Comparison of ENCODE assay signal across 1 cellular context in the genomic region with DNA sequence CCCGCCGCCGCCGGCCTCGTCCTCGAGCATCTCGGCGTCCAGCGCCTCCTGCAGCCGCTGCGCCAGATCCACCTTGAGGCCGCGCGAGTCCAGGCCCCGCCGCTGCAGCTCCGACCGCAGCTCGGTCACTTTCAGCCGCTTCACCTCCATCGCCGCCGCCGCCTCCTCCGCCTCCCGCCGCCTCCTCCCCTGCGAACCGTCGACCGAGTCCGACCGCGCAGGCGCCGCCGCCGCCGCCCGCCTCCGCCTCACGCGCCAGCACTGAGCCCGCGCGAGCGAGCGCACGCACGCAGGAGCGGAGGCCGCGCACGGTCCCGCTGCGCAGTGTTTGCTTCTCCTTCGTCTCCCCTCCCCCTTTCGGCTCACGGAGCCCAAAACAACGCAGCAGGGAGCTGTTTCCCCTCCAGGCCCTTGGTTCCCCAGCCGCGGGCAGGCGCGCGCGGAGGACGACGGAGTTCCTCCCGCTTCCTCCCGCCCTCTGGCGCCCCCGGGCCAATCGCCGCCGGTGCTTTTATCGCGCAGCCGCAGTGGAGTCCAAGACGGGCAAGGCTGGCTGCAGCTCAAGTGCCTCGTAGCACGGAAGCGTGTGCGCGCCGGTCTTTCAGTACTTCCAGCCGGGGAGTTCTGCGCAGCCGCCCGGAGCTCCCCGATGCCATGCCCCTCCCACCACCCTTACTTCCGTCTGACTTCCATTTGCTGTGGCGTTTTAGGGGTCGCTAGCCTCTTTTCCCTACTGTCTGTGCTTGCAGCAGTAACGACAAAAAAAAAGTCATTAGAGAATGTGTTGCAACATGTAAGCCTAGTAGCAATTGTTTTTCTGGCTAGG.
TF ChIP-seq lines count a peak whose summit lies in the region.

A gene (minus strand): TSS at position 451 of the 826 bp plus-strand sequence. CDS start 301 bp downstream, at position 150.

TF ChIP-seq in HEK293, 187 proteins besides CTCF, POLR2A, EP300 and RAD21 (continued from another document and continues in another):
- TF ChIP-seq, protein P1, sequence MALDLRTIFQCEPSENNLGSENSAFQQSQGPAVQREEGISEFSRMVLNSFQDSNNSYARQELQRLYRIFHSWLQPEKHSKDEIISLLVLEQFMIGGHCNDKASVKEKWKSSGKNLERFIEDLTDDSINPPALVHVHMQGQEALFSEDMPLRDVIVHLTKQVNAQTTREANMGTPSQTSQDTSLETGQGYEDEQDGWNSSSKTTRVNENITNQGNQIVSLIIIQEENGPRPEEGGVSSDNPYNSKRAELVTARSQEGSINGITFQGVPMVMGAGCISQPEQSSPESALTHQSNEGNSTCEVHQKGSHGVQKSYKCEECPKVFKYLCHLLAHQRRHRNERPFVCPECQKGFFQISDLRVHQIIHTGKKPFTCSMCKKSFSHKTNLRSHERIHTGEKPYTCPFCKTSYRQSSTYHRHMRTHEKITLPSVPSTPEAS (tag by site-specific recombination; IDR thresholded peaks at IDR 0.05) = no peak
- TF ChIP-seq, protein P2, sequence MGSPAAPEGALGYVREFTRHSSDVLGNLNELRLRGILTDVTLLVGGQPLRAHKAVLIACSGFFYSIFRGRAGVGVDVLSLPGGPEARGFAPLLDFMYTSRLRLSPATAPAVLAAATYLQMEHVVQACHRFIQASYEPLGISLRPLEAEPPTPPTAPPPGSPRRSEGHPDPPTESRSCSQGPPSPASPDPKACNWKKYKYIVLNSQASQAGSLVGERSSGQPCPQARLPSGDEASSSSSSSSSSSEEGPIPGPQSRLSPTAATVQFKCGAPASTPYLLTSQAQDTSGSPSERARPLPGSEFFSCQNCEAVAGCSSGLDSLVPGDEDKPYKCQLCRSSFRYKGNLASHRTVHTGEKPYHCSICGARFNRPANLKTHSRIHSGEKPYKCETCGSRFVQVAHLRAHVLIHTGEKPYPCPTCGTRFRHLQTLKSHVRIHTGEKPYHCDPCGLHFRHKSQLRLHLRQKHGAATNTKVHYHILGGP (tag by site-specific recombination; IDR thresholded peaks at IDR 0.05) = no peak
- TF ChIP-seq ZNF133 (tag by site-specific recombination; IDR thresholded peaks at IDR 0.05) (no peak), ZNF184 (tag by site-specific recombination; IDR thresholded peaks at IDR 0.05) (0 out of 2 replicates have a peak, but pooled peaks have one; percentile 13), ZNF157 (tag by site-specific recombination; IDR thresholded peaks at IDR 0.05) (no peak), ZNF350 (tag by site-specific recombination; IDR thresholded peaks at IDR 0.05) (no peak), ZNF558 (tag by site-specific recombination; IDR thresholded peaks at IDR 0.05) (no peak), FEZF1 (tag by site-specific recombination; IDR thresholded peaks at IDR 0.05) (no peak), ZNF76 (tag by site-specific recombination; IDR thresholded peaks at IDR 0.05; ENCODE audit: borderline replicate concordance, low read depth) (peak; percentile 51; the same call in 1 of the 2 replicates), PRDM1 (tag by site-specific recombination; IDR thresholded peaks at IDR 0.05) (no peak), HOXD13 (CRISPR knock-in tag; IDR thresholded peaks at IDR 0.05; ENCODE audit: borderline replicate concordance) (no peak), ZNF654 (tag by site-specific recombination; IDR thresholded peaks at IDR 0.05; ENCODE audit: low read depth) (no peak), ZNF16 (tag by site-specific recombination; IDR thresholded peaks at IDR 0.05; ENCODE audit: low read depth) (no peak), BCL11A (tag by site-specific recombination; IDR thresholded peaks at IDR 0.05; ENCODE audit: low read depth) (no peak), ZNF335 (tag by site-specific recombination; conservative IDR thresholded peaks at IDR 0.05) (peak; percentile 78), ZNF621 (tag by site-specific recombination; IDR thresholded peaks at IDR 0.05) (no peak), ZNF132 (tag by site-specific recombination; IDR thresholded peaks at IDR 0.05; ENCODE audit: borderline replicate concordance) (no peak), ZNF37A (tag by site-specific recombination; IDR thresholded peaks at IDR 0.05) (no peak), ZSCAN23 (tag by site-specific recombination; IDR thresholded peaks at IDR 0.05) (no peak), ZNF549 (tag by site-specific recombination; IDR thresholded peaks at IDR 0.05) (no peak), KLF8 (tag by site-specific recombination; IDR thresholded peaks at IDR 0.05) (0 out of 2 replicates have a peak, but pooled peaks have one; percentile 40), ZNF473 (tag by site-specific recombination; IDR thresholded peaks at IDR 0.05) (no peak), GLI2 (tag by site-specific recombination; IDR thresholded peaks at IDR 0.05; ENCODE audit: borderline replicate concordance, low read depth) (no peak), ZNF391 (tag by site-specific recombination; IDR thresholded peaks at IDR 0.05; ENCODE audit: borderline replicate concordance, low read depth) (0 out of 2 replicates have a peak, but pooled peaks have one; percentile 42), ZNF596 (tag by site-specific recombination; IDR thresholded peaks at IDR 0.05) (no peak), ZFP69B (tag by site-specific recombination; IDR thresholded peaks at IDR 0.05) (no peak), ZNF626 (tag by site-specific recombination; IDR thresholded peaks at IDR 0.05) (no peak), ZBTB7A (tag by site-specific recombination; IDR thresholded peaks at IDR 0.05; ENCODE audit: low read depth) (no peak), SP3 (tag by site-specific recombination; IDR thresholded peaks at IDR 0.05) (no peak; the same call in 1 of the 2 replicates), ZBTB1 (tag by site-specific recombination; IDR thresholded peaks at IDR 0.05) (no peak), ZNF155 (tag by site-specific recombination; IDR thresholded peaks at IDR 0.05) (no peak)
- TF ChIP-seq, protein P3, sequence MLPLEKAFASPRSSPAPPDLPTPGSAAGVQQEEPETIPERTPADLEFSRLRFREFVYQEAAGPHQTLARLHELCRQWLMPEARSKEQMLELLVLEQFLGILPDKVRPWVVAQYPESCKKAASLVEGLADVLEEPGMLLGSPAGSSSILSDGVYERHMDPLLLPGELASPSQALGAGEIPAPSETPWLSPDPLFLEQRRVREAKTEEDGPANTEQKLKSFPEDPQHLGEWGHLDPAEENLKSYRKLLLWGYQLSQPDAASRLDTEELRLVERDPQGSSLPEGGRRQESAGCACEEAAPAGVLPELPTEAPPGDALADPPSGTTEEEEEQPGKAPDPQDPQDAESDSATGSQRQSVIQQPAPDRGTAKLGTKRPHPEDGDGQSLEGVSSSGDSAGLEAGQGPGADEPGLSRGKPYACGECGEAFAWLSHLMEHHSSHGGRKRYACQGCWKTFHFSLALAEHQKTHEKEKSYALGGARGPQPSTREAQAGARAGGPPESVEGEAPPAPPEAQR (tag by site-specific recombination; IDR thresholded peaks at IDR 0.05) = no peak
- TF ChIP-seq, protein P4, sequence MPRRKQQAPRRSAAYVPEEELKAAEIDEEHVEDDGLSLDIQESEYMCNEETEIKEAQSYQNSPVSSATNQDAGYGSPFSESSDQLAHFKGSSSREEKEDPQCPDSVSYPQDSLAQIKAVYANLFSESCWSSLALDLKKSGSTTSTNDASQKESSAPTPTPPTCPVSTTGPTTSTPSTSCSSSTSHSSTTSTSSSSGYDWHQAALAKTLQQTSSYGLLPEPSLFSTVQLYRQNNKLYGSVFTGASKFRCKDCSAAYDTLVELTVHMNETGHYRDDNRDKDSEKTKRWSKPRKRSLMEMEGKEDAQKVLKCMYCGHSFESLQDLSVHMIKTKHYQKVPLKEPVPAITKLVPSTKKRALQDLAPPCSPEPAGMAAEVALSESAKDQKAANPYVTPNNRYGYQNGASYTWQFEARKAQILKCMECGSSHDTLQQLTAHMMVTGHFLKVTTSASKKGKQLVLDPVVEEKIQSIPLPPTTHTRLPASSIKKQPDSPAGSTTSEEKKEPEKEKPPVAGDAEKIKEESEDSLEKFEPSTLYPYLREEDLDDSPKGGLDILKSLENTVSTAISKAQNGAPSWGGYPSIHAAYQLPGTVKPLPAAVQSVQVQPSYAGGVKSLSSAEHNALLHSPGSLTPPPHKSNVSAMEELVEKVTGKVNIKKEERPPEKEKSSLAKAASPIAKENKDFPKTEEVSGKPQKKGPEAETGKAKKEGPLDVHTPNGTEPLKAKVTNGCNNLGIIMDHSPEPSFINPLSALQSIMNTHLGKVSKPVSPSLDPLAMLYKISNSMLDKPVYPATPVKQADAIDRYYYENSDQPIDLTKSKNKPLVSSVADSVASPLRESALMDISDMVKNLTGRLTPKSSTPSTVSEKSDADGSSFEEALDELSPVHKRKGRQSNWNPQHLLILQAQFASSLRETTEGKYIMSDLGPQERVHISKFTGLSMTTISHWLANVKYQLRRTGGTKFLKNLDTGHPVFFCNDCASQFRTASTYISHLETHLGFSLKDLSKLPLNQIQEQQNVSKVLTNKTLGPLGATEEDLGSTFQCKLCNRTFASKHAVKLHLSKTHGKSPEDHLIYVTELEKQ (tag by site-specific recombination; IDR thresholded peaks at IDR 0.05; ENCODE audit: borderline replicate concordance) = no peak
- TF ChIP-seq, protein P5, sequence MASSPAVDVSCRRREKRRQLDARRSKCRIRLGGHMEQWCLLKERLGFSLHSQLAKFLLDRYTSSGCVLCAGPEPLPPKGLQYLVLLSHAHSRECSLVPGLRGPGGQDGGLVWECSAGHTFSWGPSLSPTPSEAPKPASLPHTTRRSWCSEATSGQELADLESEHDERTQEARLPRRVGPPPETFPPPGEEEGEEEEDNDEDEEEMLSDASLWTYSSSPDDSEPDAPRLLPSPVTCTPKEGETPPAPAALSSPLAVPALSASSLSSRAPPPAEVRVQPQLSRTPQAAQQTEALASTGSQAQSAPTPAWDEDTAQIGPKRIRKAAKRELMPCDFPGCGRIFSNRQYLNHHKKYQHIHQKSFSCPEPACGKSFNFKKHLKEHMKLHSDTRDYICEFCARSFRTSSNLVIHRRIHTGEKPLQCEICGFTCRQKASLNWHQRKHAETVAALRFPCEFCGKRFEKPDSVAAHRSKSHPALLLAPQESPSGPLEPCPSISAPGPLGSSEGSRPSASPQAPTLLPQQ (tag by site-specific recombination; IDR thresholded peaks at IDR 0.05) = peak; percentile 33; the same call in 1 of the 2 replicates
- TF ChIP-seq, protein P6, sequence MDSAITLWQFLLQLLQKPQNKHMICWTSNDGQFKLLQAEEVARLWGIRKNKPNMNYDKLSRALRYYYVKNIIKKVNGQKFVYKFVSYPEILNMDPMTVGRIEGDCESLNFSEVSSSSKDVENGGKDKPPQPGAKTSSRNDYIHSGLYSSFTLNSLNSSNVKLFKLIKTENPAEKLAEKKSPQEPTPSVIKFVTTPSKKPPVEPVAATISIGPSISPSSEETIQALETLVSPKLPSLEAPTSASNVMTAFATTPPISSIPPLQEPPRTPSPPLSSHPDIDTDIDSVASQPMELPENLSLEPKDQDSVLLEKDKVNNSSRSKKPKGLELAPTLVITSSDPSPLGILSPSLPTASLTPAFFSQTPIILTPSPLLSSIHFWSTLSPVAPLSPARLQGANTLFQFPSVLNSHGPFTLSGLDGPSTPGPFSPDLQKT (IDR thresholded peaks at IDR 0.05; ENCODE audit: borderline replicate concordance, low read depth, low read length) = no peak
- TF ChIP-seq, protein P7, sequence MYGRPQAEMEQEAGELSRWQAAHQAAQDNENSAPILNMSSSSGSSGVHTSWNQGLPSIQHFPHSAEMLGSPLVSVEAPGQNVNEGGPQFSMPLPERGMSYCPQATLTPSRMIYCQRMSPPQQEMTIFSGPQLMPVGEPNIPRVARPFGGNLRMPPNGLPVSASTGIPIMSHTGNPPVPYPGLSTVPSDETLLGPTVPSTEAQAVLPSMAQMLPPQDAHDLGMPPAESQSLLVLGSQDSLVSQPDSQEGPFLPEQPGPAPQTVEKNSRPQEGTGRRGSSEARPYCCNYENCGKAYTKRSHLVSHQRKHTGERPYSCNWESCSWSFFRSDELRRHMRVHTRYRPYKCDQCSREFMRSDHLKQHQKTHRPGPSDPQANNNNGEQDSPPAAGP (tag by site-specific recombination; IDR thresholded peaks at IDR 0.05) = no peak; the same call in 1 of the 2 replicates
- TF ChIP-seq, protein P8, sequence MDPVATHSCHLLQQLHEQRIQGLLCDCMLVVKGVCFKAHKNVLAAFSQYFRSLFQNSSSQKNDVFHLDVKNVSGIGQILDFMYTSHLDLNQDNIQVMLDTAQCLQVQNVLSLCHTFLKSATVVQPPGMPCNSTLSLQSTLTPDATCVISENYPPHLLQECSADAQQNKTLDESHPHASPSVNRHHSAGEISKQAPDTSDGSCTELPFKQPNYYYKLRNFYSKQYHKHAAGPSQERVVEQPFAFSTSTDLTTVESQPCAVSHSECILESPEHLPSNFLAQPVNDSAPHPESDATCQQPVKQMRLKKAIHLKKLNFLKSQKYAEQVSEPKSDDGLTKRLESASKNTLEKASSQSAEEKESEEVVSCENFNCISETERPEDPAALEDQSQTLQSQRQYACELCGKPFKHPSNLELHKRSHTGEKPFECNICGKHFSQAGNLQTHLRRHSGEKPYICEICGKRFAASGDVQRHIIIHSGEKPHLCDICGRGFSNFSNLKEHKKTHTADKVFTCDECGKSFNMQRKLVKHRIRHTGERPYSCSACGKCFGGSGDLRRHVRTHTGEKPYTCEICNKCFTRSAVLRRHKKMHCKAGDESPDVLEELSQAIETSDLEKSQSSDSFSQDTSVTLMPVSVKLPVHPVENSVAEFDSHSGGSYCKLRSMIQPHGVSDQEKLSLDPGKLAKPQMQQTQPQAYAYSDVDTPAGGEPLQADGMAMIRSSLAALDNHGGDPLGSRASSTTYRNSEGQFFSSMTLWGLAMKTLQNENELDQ (tag by site-specific recombination; IDR thresholded peaks at IDR 0.05; ENCODE audit: low read depth) = no peak
- TF ChIP-seq, protein P9, sequence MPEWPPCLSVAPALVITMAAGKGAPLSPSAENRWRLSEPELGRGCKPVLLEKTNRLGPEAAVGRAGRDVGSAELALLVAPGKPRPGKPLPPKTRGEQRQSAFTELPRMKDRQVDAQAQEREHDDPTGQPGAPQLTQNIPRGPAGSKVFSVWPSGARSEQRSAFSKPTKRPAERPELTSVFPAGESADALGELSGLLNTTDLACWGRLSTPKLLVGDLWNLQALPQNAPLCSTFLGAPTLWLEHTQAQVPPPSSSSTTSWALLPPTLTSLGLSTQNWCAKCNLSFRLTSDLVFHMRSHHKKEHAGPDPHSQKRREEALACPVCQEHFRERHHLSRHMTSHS (tag by site-specific recombination; IDR thresholded peaks at IDR 0.05) = no peak
- TF ChIP-seq, protein P10, sequence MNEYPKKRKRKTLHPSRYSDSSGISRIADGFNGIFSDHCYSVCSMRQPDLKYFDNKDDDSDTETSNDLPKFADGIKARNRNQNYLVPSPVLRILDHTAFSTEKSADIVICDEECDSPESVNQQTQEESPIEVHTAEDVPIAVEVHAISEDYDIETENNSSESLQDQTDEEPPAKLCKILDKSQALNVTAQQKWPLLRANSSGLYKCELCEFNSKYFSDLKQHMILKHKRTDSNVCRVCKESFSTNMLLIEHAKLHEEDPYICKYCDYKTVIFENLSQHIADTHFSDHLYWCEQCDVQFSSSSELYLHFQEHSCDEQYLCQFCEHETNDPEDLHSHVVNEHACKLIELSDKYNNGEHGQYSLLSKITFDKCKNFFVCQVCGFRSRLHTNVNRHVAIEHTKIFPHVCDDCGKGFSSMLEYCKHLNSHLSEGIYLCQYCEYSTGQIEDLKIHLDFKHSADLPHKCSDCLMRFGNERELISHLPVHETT (tag by site-specific recombination; IDR thresholded peaks at IDR 0.05) = no peak
- TF ChIP-seq, protein P11, sequence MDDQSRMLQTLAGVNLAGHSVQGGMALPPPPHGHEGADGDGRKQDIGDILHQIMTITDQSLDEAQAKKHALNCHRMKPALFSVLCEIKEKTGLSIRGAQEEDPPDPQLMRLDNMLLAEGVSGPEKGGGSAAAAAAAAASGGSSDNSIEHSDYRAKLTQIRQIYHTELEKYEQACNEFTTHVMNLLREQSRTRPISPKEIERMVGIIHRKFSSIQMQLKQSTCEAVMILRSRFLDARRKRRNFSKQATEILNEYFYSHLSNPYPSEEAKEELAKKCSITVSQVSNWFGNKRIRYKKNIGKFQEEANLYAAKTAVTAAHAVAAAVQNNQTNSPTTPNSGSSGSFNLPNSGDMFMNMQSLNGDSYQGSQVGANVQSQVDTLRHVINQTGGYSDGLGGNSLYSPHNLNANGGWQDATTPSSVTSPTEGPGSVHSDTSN (CRISPR knock-in tag; IDR thresholded peaks at IDR 0.05) = no peak
